1 cellular context compared by ENCODE assay signal in genomic region chr19:35903550-35904179, GRCh38.
TF ChIP-seq lines count a peak whose summit lies in the region.

No MANE protein-coding gene starts in this region.

TF ChIP-seq in K562, 482 proteins besides CTCF, POLR2A, EP300 and RAD21 (continued from another document):
- TF ChIP-seq MGA (IDR thresholded peaks at IDR 0.05) (peak; percentile 76), ATF7 (IDR thresholded peaks at IDR 0.05) (peak; percentile 62; the same call in 1 of the 2 replicates), ZBTB17 (CRISPR knock-in tag; IDR thresholded peaks at IDR 0.05) (0 out of 2 replicates have a peak, but pooled peaks have one; percentile 22), ATF1 (CRISPR knock-in tag; IDR thresholded peaks at IDR 0.05) (no peak), ATF1 (tag; IDR thresholded peaks at IDR 0.05) (peak; percentile 72), ETS1 (conservative IDR thresholded peaks at IDR 0.05; ENCODE audit: control insufficient read depth, low read depth, low read length) (peak; percentile 22; the same call in 1 of the 2 replicates), CBX1 (IDR thresholded peaks at IDR 0.05; ENCODE audit: low read depth) (0 out of 2 replicates have a peak, but pooled peaks have one; percentile 33), HSF4 (CRISPR knock-in tag; IDR thresholded peaks at IDR 0.05; ENCODE audit: borderline replicate concordance) (no peak), KHSRP (IDR thresholded peaks at IDR 0.05) (no peak), SRSF7 (optimal IDR thresholded peaks at IDR 0.05; ENCODE audit: low read depth, low read length) (no peak), RUNX1 (IDR thresholded peaks at IDR 0.05; ENCODE audit: low read depth) (0 out of 2 replicates have a peak, but pooled peaks have one; percentile 9), EGR1 (conservative IDR thresholded peaks at IDR 0.05) (peak; percentile 99), VEZF1 (CRISPR knock-in tag; IDR thresholded peaks at IDR 0.05) (peak; percentile 77), POLR2AphosphoS5 (IDR thresholded peaks at IDR 0.05; ENCODE audit: control insufficient read depth, insufficient read depth, low read depth, low read length) (0 out of 2 replicates have a peak, but pooled peaks have one; percentile 18), PRDM10 (IDR thresholded peaks at IDR 0.05; ENCODE audit: partially characterized antibody) (peak; percentile 14), POLR2G (IDR thresholded peaks at IDR 0.05; ENCODE audit: low read depth, low read length) (peak; percentile 79), FOXP1 (CRISPR knock-in tag; IDR thresholded peaks at IDR 0.05) (peak; percentile 53; the same call in 1 of the 2 replicates), ETV5 (CRISPR knock-in tag; IDR thresholded peaks at IDR 0.05; ENCODE audit: low read depth) (peak; percentile 85), CBX2 (IDR thresholded peaks at IDR 0.05; ENCODE audit: insufficient read depth, low read length, poor library complexity, severe bottlenecking) (no peak), MXI1 (IDR thresholded peaks at IDR 0.05; ENCODE audit: low read depth, low read length) (no peak), LARP7 (IDR thresholded peaks at IDR 0.05) (no peak), SUPT5H (IDR thresholded peaks at IDR 0.05) (peak; percentile 49), SLC30A9 (CRISPR knock-in tag; IDR thresholded peaks at IDR 0.05) (no peak), NRF1 (conservative IDR thresholded peaks at IDR 0.05 in 1 of 2, IDR thresholded peaks at IDR 0.05 in 1 of 2) (peak; percentile 92 to 93), DPF2 (IDR thresholded peaks at IDR 0.05) (peak; percentile 36; the same call in 1 of the 2 replicates), COPS2 (conservative IDR thresholded peaks at IDR 0.05) (no peak), ZBED1 (IDR thresholded peaks at IDR 0.05) (no peak; the same call in none of the 2 replicates), AFF1 (IDR thresholded peaks at IDR 0.05; ENCODE audit: low read depth in 1 of 2, partially characterized antibody in 2 of 2) (no peak), NEUROD1 (IDR thresholded peaks at IDR 0.05; ENCODE audit: borderline replicate concordance, low read depth, low read length, partially characterized antibody) (peak; percentile 10), ETV1 (tag; conservative IDR thresholded peaks at IDR 0.05; ENCODE audit: low read depth) (peak; percentile 85)
TF ChIP-seq in K562: peak in this region for 67.
